1 cellular context compared by ENCODE assay signal in the genomic region with DNA sequence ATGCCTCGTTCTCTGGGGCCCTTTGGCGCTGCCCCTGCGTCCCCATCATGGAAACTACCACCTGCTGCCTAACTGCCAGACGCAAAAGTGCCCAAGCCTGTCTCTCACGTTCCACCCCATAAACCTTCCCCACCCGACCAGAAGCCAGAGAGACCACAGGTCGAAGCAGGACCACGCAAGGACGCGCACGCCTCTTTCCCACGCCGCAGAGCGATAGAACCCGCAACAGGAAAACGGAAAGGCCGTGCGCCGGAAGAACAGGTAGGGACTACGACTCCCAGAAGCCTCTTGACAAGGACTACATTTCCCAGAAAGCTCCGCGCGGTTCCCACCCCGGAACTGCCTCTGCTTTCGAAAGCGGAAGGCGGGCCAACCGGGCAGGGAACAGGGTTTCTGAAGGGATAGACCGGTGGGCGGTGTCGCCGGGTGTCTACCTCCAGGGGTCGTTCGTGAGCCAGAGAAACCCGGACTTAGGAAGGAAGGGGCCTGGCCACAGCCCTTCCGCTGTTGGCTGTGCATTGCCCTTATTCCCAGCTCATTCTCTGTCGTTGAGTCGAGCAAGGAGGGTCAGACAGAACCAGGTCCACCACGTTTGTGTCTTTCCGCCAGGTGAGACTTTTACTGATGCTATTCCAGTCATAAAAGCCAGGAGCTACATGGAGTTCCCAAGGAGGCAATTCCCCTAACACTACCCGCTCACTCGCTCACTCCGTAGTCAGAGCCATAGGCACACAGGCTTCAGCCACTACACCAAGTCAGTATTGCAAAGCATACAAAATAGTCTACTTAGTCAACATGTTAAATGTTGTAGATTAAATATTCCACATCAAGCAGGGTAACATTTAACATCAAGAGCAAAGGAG.
A peak's percentile ranks its signal among the peaks of the same experiment; 100 is the strongest.
TF ChIP-seq lines count a peak whose summit lies in the region.

No MANE protein-coding gene starts in this region.

TF ChIP-seq in K562, 482 proteins besides CTCF, POLR2A, EP300 and RAD21 (continued from another document and continues in another):
- peak; percentile 82 for TF ChIP-seq ARID4B (CRISPR knock-in tag; IDR thresholded peaks at IDR 0.05)
- no peak for TF ChIP-seq SRSF3 (IDR thresholded peaks at IDR 0.05; ENCODE audit: insufficient read depth, low read length)
- peak; percentile 98 for TF ChIP-seq ETV5 (CRISPR knock-in tag; IDR thresholded peaks at IDR 0.05; ENCODE audit: low read depth)
- TF ChIP-seq, protein P1, sequence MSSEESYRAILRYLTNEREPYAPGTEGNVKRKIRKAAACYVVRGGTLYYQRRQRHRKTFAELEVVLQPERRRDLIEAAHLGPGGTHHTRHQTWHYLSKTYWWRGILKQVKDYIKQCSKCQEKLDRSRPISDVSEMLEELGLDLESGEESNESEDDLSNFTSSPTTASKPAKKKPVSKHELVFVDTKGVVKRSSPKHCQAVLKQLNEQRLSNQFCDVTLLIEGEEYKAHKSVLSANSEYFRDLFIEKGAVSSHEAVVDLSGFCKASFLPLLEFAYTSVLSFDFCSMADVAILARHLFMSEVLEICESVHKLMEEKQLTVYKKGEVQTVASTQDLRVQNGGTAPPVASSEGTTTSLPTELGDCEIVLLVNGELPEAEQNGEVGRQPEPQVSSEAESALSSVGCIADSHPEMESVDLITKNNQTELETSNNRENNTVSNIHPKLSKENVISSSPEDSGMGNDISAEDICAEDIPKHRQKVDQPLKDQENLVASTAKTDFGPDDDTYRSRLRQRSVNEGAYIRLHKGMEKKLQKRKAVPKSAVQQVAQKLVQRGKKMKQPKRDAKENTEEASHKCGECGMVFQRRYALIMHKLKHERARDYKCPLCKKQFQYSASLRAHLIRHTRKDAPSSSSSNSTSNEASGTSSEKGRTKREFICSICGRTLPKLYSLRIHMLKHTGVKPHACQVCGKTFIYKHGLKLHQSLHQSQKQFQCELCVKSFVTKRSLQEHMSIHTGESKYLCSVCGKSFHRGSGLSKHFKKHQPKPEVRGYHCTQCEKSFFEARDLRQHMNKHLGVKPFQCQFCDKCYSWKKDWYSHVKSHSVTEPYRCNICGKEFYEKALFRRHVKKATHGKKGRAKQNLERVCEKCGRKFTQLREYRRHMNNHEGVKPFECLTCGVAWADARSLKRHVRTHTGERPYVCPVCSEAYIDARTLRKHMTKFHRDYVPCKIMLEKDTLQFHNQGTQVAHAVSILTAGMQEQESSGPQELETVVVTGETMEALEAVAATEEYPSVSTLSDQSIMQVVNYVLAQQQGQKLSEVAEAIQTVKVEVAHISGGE (CRISPR knock-in tag; IDR thresholded peaks at IDR 0.05): peak; percentile 53 to 91 (median 67); a peak in 5 of 6 replicates
- peak; percentile 86 for TF ChIP-seq KLF13 (tag; IDR thresholded peaks at IDR 0.05; ENCODE audit: borderline replicate concordance, low read depth)
- no peak for TF ChIP-seq ZNF436 (CRISPR knock-in tag; IDR thresholded peaks at IDR 0.05)
- no peak for TF ChIP-seq ATF4 (CRISPR knock-in tag; IDR thresholded peaks at IDR 0.05)
- peak; percentile 64; the same call in 1 of the 2 replicates for TF ChIP-seq SIN3B (IDR thresholded peaks at IDR 0.05; ENCODE audit: low read depth)
- TF ChIP-seq, protein P2, sequence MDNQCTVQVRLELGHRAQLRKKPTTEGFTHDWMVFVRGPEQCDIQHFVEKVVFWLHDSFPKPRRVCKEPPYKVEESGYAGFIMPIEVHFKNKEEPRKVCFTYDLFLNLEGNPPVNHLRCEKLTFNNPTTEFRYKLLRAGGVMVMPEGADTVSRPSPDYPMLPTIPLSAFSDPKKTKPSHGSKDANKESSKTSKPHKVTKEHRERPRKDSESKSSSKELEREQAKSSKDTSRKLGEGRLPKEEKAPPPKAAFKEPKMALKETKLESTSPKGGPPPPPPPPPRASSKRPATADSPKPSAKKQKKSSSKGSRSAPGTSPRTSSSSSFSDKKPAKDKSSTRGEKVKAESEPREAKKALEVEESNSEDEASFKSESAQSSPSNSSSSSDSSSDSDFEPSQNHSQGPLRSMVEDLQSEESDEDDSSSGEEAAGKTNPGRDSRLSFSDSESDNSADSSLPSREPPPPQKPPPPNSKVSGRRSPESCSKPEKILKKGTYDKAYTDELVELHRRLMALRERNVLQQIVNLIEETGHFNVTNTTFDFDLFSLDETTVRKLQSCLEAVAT (IDR thresholded peaks at IDR 0.05): peak in 1 of 2 experiments; percentile 78; a peak in 2 of 4 replicates
- 0 out of 2 replicates have a peak, but pooled peaks have one; percentile 15 for TF ChIP-seq JUN (IDR thresholded peaks at IDR 0.05; ENCODE audit: borderline replicate concordance, low read depth, low read length)
- TF ChIP-seq JUN (CRISPR knock-in tag; IDR thresholded peaks at IDR 0.05; ENCODE audit: borderline replicate concordance): no peak; the same call in 1 of the 2 replicates
- TF ChIP-seq, protein P3, sequence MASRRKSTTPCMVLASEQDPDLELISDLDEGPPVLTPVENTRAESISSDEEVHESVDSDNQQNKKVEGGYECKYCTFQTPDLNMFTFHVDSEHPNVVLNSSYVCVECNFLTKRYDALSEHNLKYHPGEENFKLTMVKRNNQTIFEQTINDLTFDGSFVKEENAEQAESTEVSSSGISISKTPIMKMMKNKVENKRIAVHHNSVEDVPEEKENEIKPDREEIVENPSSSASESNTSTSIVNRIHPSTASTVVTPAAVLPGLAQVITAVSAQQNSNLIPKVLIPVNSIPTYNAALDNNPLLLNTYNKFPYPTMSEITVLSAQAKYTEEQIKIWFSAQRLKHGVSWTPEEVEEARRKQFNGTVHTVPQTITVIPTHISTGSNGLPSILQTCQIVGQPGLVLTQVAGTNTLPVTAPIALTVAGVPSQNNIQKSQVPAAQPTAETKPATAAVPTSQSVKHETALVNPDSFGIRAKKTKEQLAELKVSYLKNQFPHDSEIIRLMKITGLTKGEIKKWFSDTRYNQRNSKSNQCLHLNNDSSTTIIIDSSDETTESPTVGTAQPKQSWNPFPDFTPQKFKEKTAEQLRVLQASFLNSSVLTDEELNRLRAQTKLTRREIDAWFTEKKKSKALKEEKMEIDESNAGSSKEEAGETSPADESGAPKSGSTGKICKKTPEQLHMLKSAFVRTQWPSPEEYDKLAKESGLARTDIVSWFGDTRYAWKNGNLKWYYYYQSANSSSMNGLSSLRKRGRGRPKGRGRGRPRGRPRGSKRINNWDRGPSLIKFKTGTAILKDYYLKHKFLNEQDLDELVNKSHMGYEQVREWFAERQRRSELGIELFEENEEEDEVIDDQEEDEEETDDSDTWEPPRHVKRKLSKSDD (conservative IDR thresholded peaks at IDR 0.05; ENCODE audit: low read length): 0 out of 2 replicates have a peak, but pooled peaks have one; percentile 28
- no peak for TF ChIP-seq KAT8 (IDR thresholded peaks at IDR 0.05; ENCODE audit: low read depth)
- peak; percentile 36; the same call in 1 of the 2 replicates for TF ChIP-seq MXI1 (IDR thresholded peaks at IDR 0.05; ENCODE audit: low read depth, low read length)
- TF ChIP-seq ETV1 (tag; conservative IDR thresholded peaks at IDR 0.05; ENCODE audit: low read depth): peak; percentile 92
- TF ChIP-seq MTA3 (IDR thresholded peaks at IDR 0.05; ENCODE audit: borderline replicate concordance): no peak; the same call in 1 of the 2 replicates
- peak; percentile 90 for TF ChIP-seq MYC (IDR thresholded peaks at IDR 0.05; ENCODE audit: low read depth, low read length)
- no peak; the same call in 1 of the 2 replicates for TF ChIP-seq MYC (CRISPR knock-in tag; IDR thresholded peaks at IDR 0.05; ENCODE audit: borderline replicate concordance, low read depth)
- TF ChIP-seq ZNF583 (CRISPR knock-in tag; IDR thresholded peaks at IDR 0.05): no peak
- 0 out of 2 replicates have a peak, but pooled peaks have one; percentile 70 for TF ChIP-seq HOMEZ (CRISPR knock-in tag; IDR thresholded peaks at IDR 0.05)
- peak; percentile 71 for TF ChIP-seq TAF7 (tag; IDR thresholded peaks at IDR 0.05)
- TF ChIP-seq TCF7 (IDR thresholded peaks at IDR 0.05; ENCODE audit: borderline replicate concordance): peak; percentile 85
- TF ChIP-seq, protein P4, sequence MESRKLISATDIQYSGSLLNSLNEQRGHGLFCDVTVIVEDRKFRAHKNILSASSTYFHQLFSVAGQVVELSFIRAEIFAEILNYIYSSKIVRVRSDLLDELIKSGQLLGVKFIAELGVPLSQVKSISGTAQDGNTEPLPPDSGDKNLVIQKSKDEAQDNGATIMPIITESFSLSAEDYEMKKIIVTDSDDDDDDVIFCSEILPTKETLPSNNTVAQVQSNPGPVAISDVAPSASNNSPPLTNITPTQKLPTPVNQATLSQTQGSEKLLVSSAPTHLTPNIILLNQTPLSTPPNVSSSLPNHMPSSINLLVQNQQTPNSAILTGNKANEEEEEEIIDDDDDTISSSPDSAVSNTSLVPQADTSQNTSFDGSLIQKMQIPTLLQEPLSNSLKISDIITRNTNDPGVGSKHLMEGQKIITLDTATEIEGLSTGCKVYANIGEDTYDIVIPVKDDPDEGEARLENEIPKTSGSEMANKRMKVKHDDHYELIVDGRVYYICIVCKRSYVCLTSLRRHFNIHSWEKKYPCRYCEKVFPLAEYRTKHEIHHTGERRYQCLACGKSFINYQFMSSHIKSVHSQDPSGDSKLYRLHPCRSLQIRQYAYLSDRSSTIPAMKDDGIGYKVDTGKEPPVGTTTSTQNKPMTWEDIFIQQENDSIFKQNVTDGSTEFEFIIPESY (CRISPR knock-in tag; IDR thresholded peaks at IDR 0.05): 0 out of 2 replicates have a peak, but pooled peaks have one; percentile 22
- TF ChIP-seq TAF15 (IDR thresholded peaks at IDR 0.05; ENCODE audit: low read depth, low read length): no peak
- TF ChIP-seq NCOA2 (IDR thresholded peaks at IDR 0.05; ENCODE audit: partially characterized antibody in 2 of 2): no peak
- peak; percentile 61 for TF ChIP-seq POU5F1 (IDR thresholded peaks at IDR 0.05; ENCODE audit: borderline replicate concordance, low read depth, low read length, partially characterized antibody)
- TF ChIP-seq MIER1 (IDR thresholded peaks at IDR 0.05; ENCODE audit: low read depth): 0 out of 2 replicates have a peak, but pooled peaks have one; percentile 16
- TF ChIP-seq POLR2H (tag; IDR thresholded peaks at IDR 0.05; ENCODE audit: low read depth): no peak; the same call in 1 of the 2 replicates
- TF ChIP-seq, protein P5, sequence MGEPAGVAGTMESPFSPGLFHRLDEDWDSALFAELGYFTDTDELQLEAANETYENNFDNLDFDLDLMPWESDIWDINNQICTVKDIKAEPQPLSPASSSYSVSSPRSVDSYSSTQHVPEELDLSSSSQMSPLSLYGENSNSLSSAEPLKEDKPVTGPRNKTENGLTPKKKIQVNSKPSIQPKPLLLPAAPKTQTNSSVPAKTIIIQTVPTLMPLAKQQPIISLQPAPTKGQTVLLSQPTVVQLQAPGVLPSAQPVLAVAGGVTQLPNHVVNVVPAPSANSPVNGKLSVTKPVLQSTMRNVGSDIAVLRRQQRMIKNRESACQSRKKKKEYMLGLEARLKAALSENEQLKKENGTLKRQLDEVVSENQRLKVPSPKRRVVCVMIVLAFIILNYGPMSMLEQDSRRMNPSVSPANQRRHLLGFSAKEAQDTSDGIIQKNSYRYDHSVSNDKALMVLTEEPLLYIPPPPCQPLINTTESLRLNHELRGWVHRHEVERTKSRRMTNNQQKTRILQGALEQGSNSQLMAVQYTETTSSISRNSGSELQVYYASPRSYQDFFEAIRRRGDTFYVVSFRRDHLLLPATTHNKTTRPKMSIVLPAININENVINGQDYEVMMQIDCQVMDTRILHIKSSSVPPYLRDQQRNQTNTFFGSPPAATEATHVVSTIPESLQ (CRISPR knock-in tag; IDR thresholded peaks at IDR 0.05): peak; percentile 70; the same call in 1 of the 2 replicates
